Comparison of ENCODE assay signal across 8 cellular contexts in the genomic region with DNA sequence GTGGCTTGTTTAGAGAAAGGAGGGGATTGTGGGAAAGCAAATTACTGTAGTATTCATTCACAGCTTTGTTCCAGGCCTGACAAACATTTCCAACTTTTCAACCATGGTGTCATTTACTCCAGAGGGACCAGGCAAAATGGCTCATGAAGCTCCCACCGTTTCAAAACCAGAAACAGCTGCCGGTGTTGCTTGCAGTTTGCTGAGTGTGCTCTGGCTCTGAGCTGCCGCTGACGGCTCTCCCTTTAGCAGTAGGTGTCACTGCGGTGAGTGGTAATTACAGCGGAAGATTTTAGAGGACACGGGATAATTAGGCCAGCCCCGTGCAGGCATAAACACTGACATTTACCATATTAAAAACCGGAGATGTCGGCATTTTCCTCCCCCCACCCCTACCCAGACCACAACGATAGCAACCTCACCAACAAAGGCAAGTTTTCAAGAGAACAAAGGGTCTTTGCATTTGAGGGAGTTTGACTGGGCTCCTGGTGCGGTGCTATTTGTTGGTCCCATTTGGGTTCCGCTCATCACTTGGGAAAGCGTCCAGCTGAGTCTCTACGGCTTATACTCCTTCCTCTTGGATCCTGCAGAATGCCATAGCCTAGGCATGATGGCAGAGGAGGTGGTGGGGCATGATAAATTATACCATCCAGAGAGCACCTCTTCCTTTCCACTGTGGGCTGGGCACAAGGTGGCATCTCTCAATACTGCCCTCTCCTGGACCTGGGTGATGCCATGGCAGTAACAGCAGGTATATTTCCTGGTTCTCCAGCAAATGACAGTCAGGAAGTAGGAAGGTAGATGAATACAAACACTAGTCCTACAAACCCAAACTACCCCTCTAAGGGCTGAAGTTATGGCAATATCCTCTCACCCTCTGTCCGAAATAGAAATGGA.
DNase-seq lines count a peak whose midpoint lies in the region; ATAC-seq and TF ChIP-seq lines count a peak whose summit lies in the region.

No MANE protein-coding gene starts in this region.

- CTCF ChIA-PET in activated CD8-positive, alpha-beta T cell treated with anti-CD3 and anti-CD28 coated beads for 36 hours (lab: Charles Lee): no interaction called here
- CTCF ChIA-PET in activated CD8-positive, alpha-beta T cell treated with anti-CD3 and anti-CD28 coated beads, Interleukin-2, amount 10 ng/mL, durations not matched to agents 7 days and 5 days (lab: Charles Lee): no interaction called here

- H3K4me1 Mint-ChIP-seq in activated CD8-positive, alpha-beta T cell treated with anti-CD3 and anti-CD28 coated beads for 36 hours (ENCODE audit: low read depth): no peaks in the 10 kb centered on the region
- H3K4me1 Mint-ChIP-seq in activated CD8-positive, alpha-beta T cell treated with anti-CD3 and anti-CD28 coated beads, Interleukin-2, amount 10 ng/mL, durations not matched to agents 7 days and 5 days (ENCODE audit: low read depth): no peaks in the 10 kb centered on the region

- H3K9me3 Mint-ChIP-seq in activated CD8-positive, alpha-beta T cell treated with anti-CD3 and anti-CD28 coated beads for 36 hours: no peaks in the 10 kb centered on the region
- no peaks in the 10 kb centered on the region for H3K9me3 Mint-ChIP-seq in activated CD8-positive, alpha-beta T cell treated with anti-CD3 and anti-CD28 coated beads, Interleukin-2, amount 10 ng/mL, durations not matched to agents 7 days and 5 days (ENCODE audit: insufficient read depth)

- DNase-seq in activated CD8-positive, alpha-beta T cell treated with anti-CD3 and anti-CD28 coated beads for 36 hours: peak; percentile 4
- no peak for DNase-seq in activated CD8-positive, alpha-beta T cell treated with anti-CD3 and anti-CD28 coated beads, Interleukin-2, amount 10 ng/mL, durations not matched to agents 7 days and 5 days
- DNase-seq in NCI-H526 (lab: John Stamatoyannopoulos, UW) (peak; percentile 20 to 64), fibroblast of peridontal ligament (ENCODE audit: extremely low read depth) (peak; percentile 26), renal cortical epithelial cell (ENCODE audit: low read depth) (peak; percentile 27), OCI-M1 (lab: John Stamatoyannopoulos, UW) (no peak), sciatic nerve (ENCODE audit: low spot score) (no peak)

- no peaks in the 10 kb centered on the region for H3K36me3 Mint-ChIP-seq in activated CD8-positive, alpha-beta T cell treated with anti-CD3 and anti-CD28 coated beads for 36 hours (ENCODE audit: low read depth)
- no peaks in the 10 kb centered on the region for H3K36me3 Mint-ChIP-seq in activated CD8-positive, alpha-beta T cell treated with anti-CD3 and anti-CD28 coated beads, Interleukin-2, amount 10 ng/mL, durations not matched to agents 7 days and 5 days (ENCODE audit: low read depth)

- TF ChIP-seq CTCF in activated CD8-positive, alpha-beta T cell treated with anti-CD3 and anti-CD28 coated beads for 36 hours (IDR thresholded peaks at IDR 0.05): no peak

- peaks cover 1% of the 10 kb centered on the region for H3K27me3 Mint-ChIP-seq in activated CD8-positive, alpha-beta T cell treated with anti-CD3 and anti-CD28 coated beads for 36 hours
- no peaks in the 10 kb centered on the region for H3K27me3 Mint-ChIP-seq in activated CD8-positive, alpha-beta T cell treated with anti-CD3 and anti-CD28 coated beads, Interleukin-2, amount 10 ng/mL, durations not matched to agents 7 days and 5 days (ENCODE audit: low read depth)

- peak; percentile 37 for ATAC-seq in activated CD8-positive, alpha-beta T cell treated with anti-CD3 and anti-CD28 coated beads for 36 hours
- ATAC-seq in activated CD8-positive, alpha-beta T cell treated with anti-CD3 and anti-CD28 coated beads, Interleukin-2, amount 10 ng/mL, durations not matched to agents 7 days and 5 days: no peak
- ATAC-seq in sciatic nerve: no peak
- ATAC-seq in GM18519 (IDR thresholded peaks at IDR 0.05; ENCODE audit: low FRiP score, unreplicated experiment): no peak

- H3K4me3 Mint-ChIP-seq in activated CD8-positive, alpha-beta T cell treated with anti-CD3 and anti-CD28 coated beads for 36 hours: no peak overlapping the region
- H3K4me3 Mint-ChIP-seq in activated CD8-positive, alpha-beta T cell treated with anti-CD3 and anti-CD28 coated beads, Interleukin-2, amount 10 ng/mL, durations not matched to agents 7 days and 5 days: no peak overlapping the region

- intact Hi-C loops in activated CD8-positive, alpha-beta T cell treated with anti-CD3 and anti-CD28 coated beads for 36 hours (cut with micrococcal nuclease): no loop called here
- intact Hi-C loops in sciatic nerve (cut with DNase I): no loop called here

- POLR2A ChIA-PET in activated CD8-positive, alpha-beta T cell treated with anti-CD3 and anti-CD28 coated beads for 36 hours (lab: Charles Lee): no interaction called here
- POLR2A ChIA-PET in activated CD8-positive, alpha-beta T cell treated with anti-CD3 and anti-CD28 coated beads, Interleukin-2, amount 10 ng/mL, durations not matched to agents 7 days and 5 days (lab: Charles Lee): no interaction called here

- no peak overlapping the region for H3K27ac Mint-ChIP-seq in activated CD8-positive, alpha-beta T cell treated with anti-CD3 and anti-CD28 coated beads for 36 hours
- H3K27ac Mint-ChIP-seq in activated CD8-positive, alpha-beta T cell treated with anti-CD3 and anti-CD28 coated beads, Interleukin-2, amount 10 ng/mL, durations not matched to agents 7 days and 5 days: no peak overlapping the region

Comparison
In these comparisons a context has a peak if more than half of its experiments do, and no peak if none do; other contexts are left out.
1. DNase-seq: peak in activated CD8-positive, alpha-beta T cell treated with anti-CD3 and anti-CD28 coated beads for 36 hours (single experiment), NCI-H526 (2 of 2), fibroblast of peridontal ligament (single experiment) and renal cortical epithelial cell (single experiment); none in activated CD8-positive, alpha-beta T cell treated with anti-CD3 and anti-CD28 coated beads, Interleukin-2, amount 10 ng/mL, durations not matched to agents 7 days and 5 days (single experiment), OCI-M1 (single experiment) and sciatic nerve (single experiment).